In the genomic region with DNA sequence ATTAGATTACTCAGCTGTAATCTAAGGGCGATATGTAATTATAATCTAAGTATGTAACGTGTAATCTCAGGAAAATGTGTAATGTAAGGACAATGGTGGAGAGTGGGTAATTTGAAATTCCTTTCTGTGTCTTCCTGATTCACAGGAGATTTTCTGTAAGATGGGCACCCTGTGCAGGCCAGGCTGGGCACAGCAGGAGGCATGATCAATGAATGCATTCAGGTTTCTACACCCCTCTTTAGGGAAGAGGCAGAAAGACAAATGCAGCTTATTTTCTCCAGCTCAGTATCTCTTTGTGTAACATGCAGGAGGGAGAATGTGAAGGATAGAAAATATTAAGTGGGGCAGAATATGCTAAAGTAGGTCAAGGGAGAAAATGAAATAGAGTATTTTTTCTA, we compare ENCODE assay signal across 18 cellular contexts.
"Had no signal": no experiment of that assay in that cellular context is flagged by ENCODE, and none has a peak within 500 bp of the region (broad histone marks: within the 10 kb centered on the region; RNA-seq: fewer than 3 reads in every experiment).

No MANE protein-coding gene starts in this region.

- H3K4me3 ChIP-seq: body of pancreas, lung, mucosa of descending colon, sigmoid colon, suprapubic skin, upper lobe of right lung had no signal

- H3K4me1 ChIP-seq: sigmoid colon, upper lobe of right lung had no signal

- H3K9me3 Mint-ChIP-seq: activated naive CD4-positive, alpha-beta T cell treated with anti-CD3 and anti-CD28 coated beads, Interleukin-2, amount 50 U/mL, for 24 hours; dendritic cell treated with granulocyte-macrophage colony-stimulating factor and Interleukin-4, amounts not matched to agents 40 ng/mL and 50 ng/mL, for 4 days had no signal

- H3K4me3 Mint-ChIP-seq: activated naive CD4-positive, alpha-beta T cell treated with anti-CD3 and anti-CD28 coated beads, Interleukin-2, amount 50 U/mL, for 24 hours; dendritic cell treated with granulocyte-macrophage colony-stimulating factor and Interleukin-4, amounts not matched to agents 40 ng/mL and 50 ng/mL, for 4 days; immature natural killer cell; natural killer cell treated with Interleukin-12 subunit alpha and Interleukin-12 subunit beta and Interleukin-15 and Interleukin-18, amount 100 ng/mL, for 72 hours; T-helper 17 cell had no signal

- H3K9me3 ChIP-seq: body of pancreas, mucosa of descending colon, sigmoid colon, suprapubic skin, upper lobe of right lung had no signal

- H3K36me3 ChIP-seq: sigmoid colon, suprapubic skin, upper lobe of right lung had no signal

- H3K27me3 Mint-ChIP-seq: activated naive CD4-positive, alpha-beta T cell treated with anti-CD3 and anti-CD28 coated beads, Interleukin-2, amount 50 U/mL, for 24 hours; dendritic cell treated with granulocyte-macrophage colony-stimulating factor and Interleukin-4, amounts not matched to agents 40 ng/mL and 50 ng/mL, for 4 days; natural killer cell treated with Interleukin-12 subunit alpha and Interleukin-12 subunit beta and Interleukin-15 and Interleukin-18, amount 100 ng/mL, for 72 hours; T-helper 17 cell had no signal

- DNase-seq: activated CD4-positive, alpha-beta T cell treated with anti-CD3 and anti-CD28 coated beads, Interleukin-2, amount 50 U/mL, for 4 hours; activated CD4-positive, CD25-positive, alpha-beta regulatory T cell treated with anti-CD3 and anti-CD28 coated beads, Interleukin-2, amount 50 U/mL, for 72 hours; activated effector memory CD4-positive, alpha-beta T cell treated with Interleukin-2 at 50 U/mL for 16 hours; activated T-cell treated with anti-CD3 and anti-CD28 coated beads, Interleukin-2, amount 50 U/mL, for 1 hour; body of pancreas; immature natural killer cell; mucosa of descending colon; sigmoid colon; stimulated activated CD4-positive, alpha-beta T cell treated with anti-CD3 and anti-CD28 coated beads, Interleukin-12 subunit alpha, Interleukin-12 subunit beta, amount 100 ng/mL, for 4 hours; stimulated activated CD4-positive, alpha-beta T cell treated with anti-CD3 and anti-CD28 coated beads, Interleukin-2, amount 100 ng/mL, for 48 hours; stimulated activated naive CD4-positive, alpha-beta T cell treated with Interleukin-2 at 50 U/mL for 16 hours; T-helper 17 cell; upper lobe of right lung had no signal

- H3K27ac Mint-ChIP-seq: activated naive CD4-positive, alpha-beta T cell treated with anti-CD3 and anti-CD28 coated beads, Interleukin-2, amount 50 U/mL, for 24 hours; dendritic cell treated with granulocyte-macrophage colony-stimulating factor and Interleukin-4, amounts not matched to agents 40 ng/mL and 50 ng/mL, for 4 days; immature natural killer cell; natural killer cell treated with Interleukin-12 subunit alpha and Interleukin-12 subunit beta and Interleukin-15 and Interleukin-18, amount 100 ng/mL, for 72 hours; T-helper 17 cell had no signal

- H3K4me1 Mint-ChIP-seq: activated naive CD4-positive, alpha-beta T cell treated with anti-CD3 and anti-CD28 coated beads, Interleukin-2, amount 50 U/mL, for 24 hours; immature natural killer cell had no signal

- H3K36me3 Mint-ChIP-seq: activated naive CD4-positive, alpha-beta T cell treated with anti-CD3 and anti-CD28 coated beads, Interleukin-2, amount 50 U/mL, for 24 hours; immature natural killer cell; natural killer cell treated with Interleukin-12 subunit alpha and Interleukin-12 subunit beta and Interleukin-15 and Interleukin-18, amount 100 ng/mL, for 72 hours had no signal

- ATAC-seq: body of pancreas; natural killer cell treated with Interleukin-12 subunit alpha and Interleukin-12 subunit beta and Interleukin-15 and Interleukin-18, amount 100 ng/mL, for 72 hours; T-helper 17 cell; upper lobe of right lung had no signal

- H3K27me3 ChIP-seq: body of pancreas, sigmoid colon, suprapubic skin, upper lobe of right lung had no signal

- H3K27ac ChIP-seq: body of pancreas, sigmoid colon, suprapubic skin, upper lobe of right lung had no signal
